ENCODE assay signal across 8 cellular contexts in the genomic region with DNA sequence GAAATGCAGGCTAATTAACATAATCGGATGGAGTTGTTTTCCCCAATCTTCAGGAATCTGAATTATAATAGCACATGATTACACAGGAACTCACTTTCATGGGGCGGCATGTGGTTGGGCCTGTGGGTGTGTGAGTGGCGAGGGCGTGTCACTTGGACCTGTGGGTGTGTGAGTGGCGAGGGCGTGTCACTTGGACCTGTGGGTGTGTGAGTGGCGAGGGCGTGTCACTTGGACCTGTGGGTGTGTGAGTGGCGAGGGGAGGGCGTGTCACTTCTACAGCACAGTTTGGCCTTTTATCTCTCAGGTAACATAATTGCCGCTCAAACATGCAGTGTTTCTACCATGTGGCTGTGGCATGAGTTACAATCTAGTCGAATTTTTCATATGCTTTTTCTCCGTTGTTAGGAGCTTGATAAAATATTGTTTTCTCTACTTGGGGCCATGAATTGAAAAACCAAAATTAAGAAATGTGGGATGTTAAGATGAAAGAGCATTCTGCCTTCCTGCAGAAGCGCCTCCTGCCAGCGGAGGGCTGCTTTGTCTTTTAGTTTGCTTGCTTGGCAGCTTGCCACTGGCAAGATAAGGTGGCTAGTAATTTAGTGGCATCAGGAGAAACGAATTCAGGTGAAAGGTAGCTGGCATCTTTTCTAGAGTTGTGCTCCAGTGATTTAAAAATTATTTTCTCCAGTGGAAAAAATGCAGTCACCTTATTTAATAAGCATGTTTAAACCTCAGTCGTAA. TPM values are rescaled to one million over a fixed set of nuclear protein-coding genes. Genes with fewer than 3 reads are reported as not detected.
DNase-seq lines count a peak whose midpoint lies in the region; ATAC-seq, FAIRE-seq and TF ChIP-seq lines count a peak whose summit lies in the region.

No MANE protein-coding gene starts in this region.

- peaks cover 12% of the 10 kb centered on the region for H3K36me3 ChIP-seq in CD4-positive, alpha-beta memory T cell (ENCODE audit: insufficient read depth, low read length)
- no peaks in the 10 kb centered on the region for H3K36me3 ChIP-seq in kidney (ENCODE audit: control insufficient read depth in 1 of 2, insufficient read depth in 2 of 2, low read length in 2 of 2)

- intact Hi-C loops in CD4-positive, alpha-beta memory T cell (cut with micrococcal nuclease): loop anchor here (5.0 kb wide), 1 partner anchor 34 kb away; no protein-coding TSS in a partner anchor
- intact Hi-C loops in kidney (cut with DNase I): no loop called here

- no peak for ATAC-seq in GM18867 (IDR thresholded peaks at IDR 0.05; ENCODE audit: unreplicated experiment)
- ATAC-seq in HG03025 (IDR thresholded peaks at IDR 0.05; ENCODE audit: low FRiP score, unreplicated experiment): no peak

- FAIRE-seq in kidney (lab: Jason Lieb, UNC) (no peak), frontal cortex (lab: Jason Lieb, UNC) (no peak)

- no peaks in the 10 kb centered on the region for H3K27me3 Mint-ChIP-seq in CD4-positive, alpha-beta memory T cell
- no peaks in the 10 kb centered on the region for H3K27me3 Mint-ChIP-seq in activated T-cell treated with anti-CD3 and anti-CD28 coated beads, Interleukin-2, amount 50 U/mL, for 24 hours

- peak overlapping the region in 1 of 2 donors; percentile 14 for H3K9ac ChIP-seq in kidney (ENCODE audit: low read length in 2 of 2)

- no peak overlapping the region for H3K4me3 ChIP-seq in CD4-positive, alpha-beta memory T cell (ENCODE audit: low read length in 2 of 2)
- H3K4me3 ChIP-seq in kidney (ENCODE audit: low read length in 2 of 2): no peak overlapping the region

- H3K4me1 Mint-ChIP-seq in CD4-positive, alpha-beta memory T cell: peaks cover 29 to 48% (median 37%) of the 10 kb centered on the region in 4 donors
- peaks cover 66% of the 10 kb centered on the region for H3K4me1 Mint-ChIP-seq in activated T-cell treated with anti-CD3 and anti-CD28 coated beads, Interleukin-2, amount 50 U/mL, for 24 hours (ENCODE audit: low read depth)

- TF ChIP-seq CTCF in kidney (IDR thresholded peaks at IDR 0.05; ENCODE audit: borderline replicate concordance, extremely low read depth, insufficient read depth): peak; percentile 19

- CTCF ChIA-PET in CD4-positive, alpha-beta memory T cell (lab: Charles Lee; ENCODE audit: partially characterized antibody): interaction anchor here (0.8 to 10.4 kb wide), 12 partner anchors 11 to 234 kb away, joined by 3 to 138 read pairs (median 6); no protein-coding TSS in a partner anchor

- DNase-seq in CD4-positive, alpha-beta memory T cell: peak; percentile 49 to 68 (median 60)
- DNase-seq in NCI-H1105 treated with DMSO at 0.1 percent for 48 hours (lab: John Stamatoyannopoulos, UW): peak; percentile 72
- no peak for DNase-seq in activated T-cell treated with anti-CD3 and anti-CD28 coated beads, Interleukin-2, amount 50 U/mL, for 24 hours
- no peak for DNase-seq in kidney
- no peak for DNase-seq in frontal cortex (ENCODE audit: low spot score in 2 of 2)
- DNase-seq in MV-4-11 (lab: John Stamatoyannopoulos, UW): no peak

- H3K4me1 ChIP-seq in CD4-positive, alpha-beta memory T cell (ENCODE audit: insufficient read depth, low read length): peaks cover 33% of the 10 kb centered on the region
- peaks cover 22 to 23% of the 10 kb centered on the region in 2 donors for H3K4me1 ChIP-seq in kidney (ENCODE audit: control insufficient read depth in 1 of 2, insufficient read depth in 1 of 2, low read depth in 1 of 2, low read length in 2 of 2)

- H3K27me3 ChIP-seq in CD4-positive, alpha-beta memory T cell (ENCODE audit: insufficient read depth, low read length): no peaks in the 10 kb centered on the region

- H3K36me3 Mint-ChIP-seq in CD4-positive, alpha-beta memory T cell: peaks cover 4 to 29% of the 10 kb centered on the region in 2 donors
- H3K36me3 Mint-ChIP-seq in activated T-cell treated with anti-CD3 and anti-CD28 coated beads, Interleukin-2, amount 50 U/mL, for 24 hours (ENCODE audit: low read depth): peaks cover 73% of the 10 kb centered on the region

- H3K4me3 Mint-ChIP-seq in CD4-positive, alpha-beta memory T cell: peak overlapping the region in 6 of 8 donors; percentile 0 to 48 (median 28)
- no peak overlapping the region for H3K4me3 Mint-ChIP-seq in activated T-cell treated with anti-CD3 and anti-CD28 coated beads, Interleukin-2, amount 50 U/mL, for 24 hours

- POLR2A ChIA-PET in CD4-positive, alpha-beta memory T cell (lab: Charles Lee; ENCODE audit: partially characterized antibody): interaction anchor here (0.6 kb wide), 1 partner anchor 187 kb away, joined by 3 read pairs; no protein-coding TSS in a partner anchor

- H3K27ac ChIP-seq in CD4-positive, alpha-beta memory T cell (ENCODE audit: low read depth, low read length): no peak overlapping the region
- H3K27ac ChIP-seq in kidney (ENCODE audit: low read depth in 2 of 2, low read length in 2 of 2): peak overlapping the region in 1 of 2 donors; percentile 61

- no peaks in the 10 kb centered on the region for H3K9me3 ChIP-seq in CD4-positive, alpha-beta memory T cell (ENCODE audit: control insufficient read depth in 1 of 2, low read length in 2 of 2)
- H3K9me3 ChIP-seq in kidney (ENCODE audit: control insufficient read depth in 1 of 2, low read length in 2 of 2): no peaks in the 10 kb centered on the region

- no peaks in the 10 kb centered on the region for H3K9me3 Mint-ChIP-seq in CD4-positive, alpha-beta memory T cell
- H3K9me3 Mint-ChIP-seq in activated T-cell treated with anti-CD3 and anti-CD28 coated beads, Interleukin-2, amount 50 U/mL, for 24 hours: no peaks in the 10 kb centered on the region

- peak overlapping the region; percentile 8 to 91 (median 76) for H3K27ac Mint-ChIP-seq in CD4-positive, alpha-beta memory T cell
- H3K27ac Mint-ChIP-seq in activated T-cell treated with anti-CD3 and anti-CD28 coated beads, Interleukin-2, amount 50 U/mL, for 24 hours: peak overlapping the region; percentile 66

RNA-seq across cellular contexts. Expression of gene USP10, which starts 36.2 kb away (rescaled TPM):
- 10 to 100 TPM; 89.0 to 93.2 TPM for total RNA-seq in CD4-positive, alpha-beta memory T cell
- 100 to 1,000 TPM; 269 to 419 TPM for polyA plus RNA-seq in CD4-positive, alpha-beta memory T cell
- 79.5 TPM for total RNA-seq in kidney
- 36.8 TPM for polyA plus RNA-seq in kidney (ENCODE audit: insufficient read depth, low read depth, low replicate concordance)
- total RNA-seq in frontal cortex: 53.8 TPM

Comparison
In these comparisons a context has a peak if more than half of its experiments do, and no peak if none do; other contexts are left out.
1. DNase-seq: peak in CD4-positive, alpha-beta memory T cell (5 of 5) and NCI-H1105 treated with DMSO at 0.1 percent for 48 hours (single experiment); none in activated T-cell treated with anti-CD3 and anti-CD28 coated beads, Interleukin-2, amount 50 U/mL, for 24 hours (single experiment), kidney (single experiment), frontal cortex (0 of 2) and MV-4-11 (single experiment).